8 cellular contexts compared by ENCODE assay signal in the genomic region with DNA sequence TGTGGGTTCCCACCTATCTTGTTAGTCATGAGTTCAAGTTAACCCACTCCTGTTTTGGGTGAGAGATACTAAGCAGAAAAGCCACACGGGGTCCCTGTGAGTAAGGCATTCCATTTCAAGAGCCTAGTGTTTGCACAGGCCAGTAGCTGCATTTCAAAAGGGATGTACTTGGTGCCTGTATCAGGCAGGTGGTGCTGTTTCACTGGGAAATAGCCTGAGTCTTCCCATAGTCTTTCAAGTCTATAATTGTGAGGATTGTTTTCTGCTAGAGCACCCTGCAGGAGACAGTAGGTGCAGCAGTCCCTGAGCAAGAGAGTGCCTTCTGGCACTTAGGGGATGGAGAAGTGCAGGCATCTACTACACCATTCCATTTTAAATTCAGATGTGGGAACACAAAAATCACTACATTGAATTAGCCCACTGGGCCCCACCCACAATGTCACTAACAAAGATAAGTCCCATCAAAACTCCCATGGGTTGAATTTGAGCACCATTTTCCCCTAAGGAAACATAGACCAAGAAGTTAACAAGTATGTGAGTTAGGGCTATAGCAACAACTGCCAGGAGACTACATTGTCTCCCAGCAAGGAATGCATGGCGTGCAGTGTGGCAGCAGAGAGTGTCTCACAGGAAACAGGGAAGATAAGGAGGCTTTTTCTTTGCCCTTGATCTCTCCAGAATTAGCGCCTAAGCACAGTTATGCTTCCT.
DNase-seq lines count a peak whose midpoint lies in the region; ATAC-seq and TF ChIP-seq lines count a peak whose summit lies in the region.

No MANE protein-coding gene starts in this region.

- ATAC-seq in GM18502 (IDR thresholded peaks at IDR 0.05; ENCODE audit: poor library complexity, unreplicated experiment) (peak; percentile 97), HG02938 (IDR thresholded peaks at IDR 0.05; ENCODE audit: unreplicated experiment) (peak; percentile 94), right lobe of liver (peak; percentile 71 to 96 (median 88))
- ATAC-seq in stimulated activated naive CD8-positive, alpha-beta T cell treated with anti-CD3 and anti-CD28 coated beads, Interleukin-15, Interleukin-2, amounts not matched to agents 100 U/mL and 50 U/mL, for 24 hours: peak; percentile 90

- intact Hi-C loops in right lobe of liver (cut with DNase I): no loop called here

- no peak overlapping the region for H3K27ac ChIP-seq in right lobe of liver

- DNase-seq in AG10803 (ENCODE audit: low read depth) (peak; percentile 86), NCI-H1436 (lab: John Stamatoyannopoulos, UW) (peak; percentile 51), T-helper 1 cell (peak in 4 of 5 donors; percentile 2 to 67 (median 10)), dedifferentiated amniotic fluid mesenchymal stem cell (ENCODE audit: extremely low spot score) (peak; percentile 54), right lobe of liver (peak in 1 of 3 donors; percentile 44)
- DNase-seq in stimulated activated naive CD8-positive, alpha-beta T cell treated with anti-CD3 and anti-CD28 coated beads, Interleukin-15, Interleukin-2, amounts not matched to agents 100 U/mL and 50 U/mL, for 24 hours: peak; percentile 24

- TF ChIP-seq POLR2A in right lobe of liver (IDR thresholded peaks at IDR 0.05): no peak

- no peaks in the 10 kb centered on the region for H3K36me3 ChIP-seq in right lobe of liver

- H3K4me3 ChIP-seq in AG10803 (ENCODE audit: low read length) (no peak overlapping the region), right lobe of liver (no peak overlapping the region)

- no peaks in the 10 kb centered on the region for H3K9me3 ChIP-seq in right lobe of liver

- H3K27me3 ChIP-seq in right lobe of liver: no peaks in the 10 kb centered on the region

- 41% methylated on average over 3 of the region's 3 CpGs for WGBS in right lobe of liver (ENCODE audit: insufficient coverage, low coverage, low lambda C conversion rate, missing lambda C conversion rate)

- H3K4me1 ChIP-seq in right lobe of liver: no peaks in the 10 kb centered on the region

- peak; percentile 98 for TF ChIP-seq CTCF in AG10803 (conservative IDR thresholded peaks at IDR 0.05; ENCODE audit: low read length)
- peak; percentile 49 to 59 (median 54) for TF ChIP-seq CTCF in right lobe of liver (IDR thresholded peaks at IDR 0.05)
